22 cellular contexts compared by ENCODE assay signal in genomic region chr21:21010698-21011097, GRCh38. TPM values are rescaled to one million over a fixed set of nuclear protein-coding genes. Genes with fewer than 3 reads are reported as not detected.
"Had no signal": no experiment of that assay in that cellular context is flagged by ENCODE, and none has a peak within 500 bp of the region (broad histone marks: within the 10 kb centered on the region; RNA-seq: fewer than 3 reads in every experiment).

No MANE protein-coding gene starts in this region.

- ATAC-seq: effector memory CD8-positive, alpha-beta T cell; left cardiac atrium; left lung; mucosa of descending colon; natural killer cell treated with Interleukin-12 subunit alpha and Interleukin-12 subunit beta and Interleukin-15 and Interleukin-18, amount 100 ng/mL, for 72 hours; right lobe of liver; stimulated activated naive B cell treated with anti-CD40 and anti-IgM and Interleukin-4, amounts not matched to agents 10 μg/mL and 1 μg/mL and 100 μg/mL, for 72 hours; upper lobe of right lung had no signal

- H3K27me3 ChIP-seq: left lung, right lobe of liver, transverse colon, upper lobe of right lung, uterus had no signal

- H3K9me3 ChIP-seq: left lung, mucosa of descending colon, right lobe of liver, thoracic aorta, transverse colon, upper lobe of right lung, uterus had no signal

- H3K4me1 Mint-ChIP-seq: naive B cell; neural crest cell; stimulated activated naive B cell treated with anti-CD40 and anti-IgM and Interleukin-4, amounts not matched to agents 10 μg/mL and 1 μg/mL and 100 μg/mL, for 72 hours had no signal

- H3K27ac ChIP-seq: left lung, parathyroid adenoma, right lobe of liver, thoracic aorta, transverse colon, upper lobe of right lung, uterus had no signal

- H3K9me3 Mint-ChIP-seq: stimulated activated naive B cell treated with anti-CD40 and anti-IgM and Interleukin-4, amounts not matched to agents 10 μg/mL and 1 μg/mL and 100 μg/mL, for 72 hours; stimulated activated naive CD8-positive, alpha-beta T cell treated with anti-CD3 and anti-CD28 coated beads, Interleukin-15, Interleukin-2, amounts not matched to agents 100 ng/mL and 50 ng/mL, for 24 hours had no signal

- DNase-seq: cortex of kidney; effector memory CD8-positive, alpha-beta T cell; left cardiac atrium; left lung; mesenchymal stem cell; mucosa of descending colon; naive B cell; right lobe of liver; small intestine; stimulated activated CD4-positive, alpha-beta T cell treated with anti-CD3 and anti-CD28 coated beads, Interleukin-15, amount 100 ng/mL, for 24 hours; stimulated activated CD4-positive, alpha-beta T cell treated with anti-CD3 and anti-CD28 coated beads, Interleukin-2, amount 100 ng/mL, for 48 hours; stimulated activated naive B cell treated with anti-CD40 and anti-IgM and Interleukin-4, amounts not matched to agents 10 μg/mL and 1 μg/mL and 100 μg/mL, for 72 hours; transverse colon; upper lobe of right lung; uterus had no signal

- H3K4me3 Mint-ChIP-seq: effector memory CD8-positive, alpha-beta T cell; mesothelial cell of epicardium; naive B cell; natural killer cell treated with Interleukin-12 subunit alpha and Interleukin-12 subunit beta and Interleukin-15 and Interleukin-18, amount 100 ng/mL, for 72 hours; neural crest cell; stimulated activated naive B cell treated with anti-CD40 and anti-IgM and Interleukin-4, amounts not matched to agents 10 μg/mL and 1 μg/mL and 100 μg/mL, for 72 hours; stimulated activated naive CD8-positive, alpha-beta T cell treated with anti-CD3 and anti-CD28 coated beads, Interleukin-15, Interleukin-2, amounts not matched to agents 100 ng/mL and 50 ng/mL, for 24 hours had no signal

- H3K27me3 Mint-ChIP-seq: effector memory CD8-positive, alpha-beta T cell; naive B cell; natural killer cell treated with Interleukin-12 subunit alpha and Interleukin-12 subunit beta and Interleukin-15 and Interleukin-18, amount 100 ng/mL, for 72 hours; progenitor cell of endocrine pancreas; stimulated activated naive B cell treated with anti-CD40 and anti-IgM and Interleukin-4, amounts not matched to agents 10 μg/mL and 1 μg/mL and 100 μg/mL, for 72 hours had no signal

- H2AFZ ChIP-seq: parathyroid adenoma had no signal

- H3K79me2 ChIP-seq: parathyroid adenoma had no signal

- H3K36me3 ChIP-seq: left lung, right lobe of liver, thoracic aorta, transverse colon, upper lobe of right lung, uterus had no signal

- H3K4me3 ChIP-seq: left lung, mucosa of descending colon, right lobe of liver, thoracic aorta, transverse colon, upper lobe of right lung, uterus had no signal

- H3K27ac Mint-ChIP-seq: effector memory CD8-positive, alpha-beta T cell; mesothelial cell of epicardium; naive B cell; natural killer cell treated with Interleukin-12 subunit alpha and Interleukin-12 subunit beta and Interleukin-15 and Interleukin-18, amount 100 ng/mL, for 72 hours; progenitor cell of endocrine pancreas; stimulated activated naive B cell treated with anti-CD40 and anti-IgM and Interleukin-4, amounts not matched to agents 10 μg/mL and 1 μg/mL and 100 μg/mL, for 72 hours; stimulated activated naive CD8-positive, alpha-beta T cell treated with anti-CD3 and anti-CD28 coated beads, Interleukin-15, Interleukin-2, amounts not matched to agents 100 ng/mL and 50 ng/mL, for 24 hours had no signal

- H3K9ac ChIP-seq: parathyroid adenoma had no signal

- H3K36me3 Mint-ChIP-seq: natural killer cell treated with Interleukin-12 subunit alpha and Interleukin-12 subunit beta and Interleukin-15 and Interleukin-18, amount 100 ng/mL, for 72 hours; stimulated activated naive B cell treated with anti-CD40 and anti-IgM and Interleukin-4, amounts not matched to agents 10 μg/mL and 1 μg/mL and 100 μg/mL, for 72 hours had no signal

- H3K4me1 ChIP-seq: left lung, parathyroid adenoma, right lobe of liver, transverse colon, upper lobe of right lung, uterus had no signal

RNA-seq across cellular contexts. Expression of gene NCAM2, which starts 12.5 kb away (rescaled TPM):
- total RNA-seq: natural killer cell treated with Interleukin-12 subunit alpha and Interleukin-12 subunit beta and Interleukin-15 and Interleukin-18, amount 100 ng/mL, for 72 hours had no signal
